ENCODE assay signal across 2 cellular contexts in the genomic region with DNA sequence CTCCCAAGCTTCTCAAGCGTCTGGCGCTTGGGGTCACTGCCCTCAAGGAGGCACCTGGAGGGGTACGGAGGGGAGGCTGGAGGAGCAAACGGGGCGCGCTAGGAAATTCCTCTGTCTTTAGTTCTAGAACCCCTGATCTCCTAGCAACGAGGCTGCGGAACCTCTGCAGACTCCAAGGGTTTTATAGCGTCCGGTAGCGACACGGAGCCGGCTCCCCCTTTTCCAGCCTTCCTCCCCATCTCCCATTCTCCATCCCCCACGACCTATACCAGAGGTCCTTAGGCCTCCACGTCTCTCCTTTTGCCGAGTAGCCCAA.
TF ChIP-seq lines count a peak whose summit lies in the region.

No MANE protein-coding gene starts in this region.

TF ChIP-seq in SK-N-SH, 30 proteins besides CTCF, POLR2A, EP300 and RAD21:
- no peak for TF ChIP-seq REST (IDR thresholded peaks at IDR 0.05; ENCODE audit: low read depth, low read length)
- TF ChIP-seq TAF1 (IDR thresholded peaks at IDR 0.05; ENCODE audit: borderline replicate concordance, low read depth, low read length), result no peak

TF ChIP-seq in SK-N-SH treated with all-trans-retinoic acid at 6 μM for 48 hours, 23 proteins besides CTCF, POLR2A, EP300 and RAD21:
- TF ChIP-seq TSHZ2 (CRISPR knock-in tag; IDR thresholded peaks at IDR 0.05) (no peak), ZFP3 (CRISPR knock-in tag; IDR thresholded peaks at IDR 0.05) (no peak), TCF4 (CRISPR knock-in tag; IDR thresholded peaks at IDR 0.05; ENCODE audit: borderline replicate concordance) (no peak), ZNF565 (CRISPR knock-in tag; conservative IDR thresholded peaks at IDR 0.05; ENCODE audit: low read depth) (no peak), ARNTL (CRISPR knock-in tag; IDR thresholded peaks at IDR 0.05; ENCODE audit: borderline replicate concordance, low read depth) (no peak), SNAI2 (CRISPR knock-in tag; IDR thresholded peaks at IDR 0.05) (no peak), ZFP30 (CRISPR knock-in tag; IDR thresholded peaks at IDR 0.05) (no peak), ZNF70 (CRISPR knock-in tag; IDR thresholded peaks at IDR 0.05) (no peak), ESRRG (CRISPR knock-in tag; IDR thresholded peaks at IDR 0.05) (no peak), PATZ1 (CRISPR knock-in tag; IDR thresholded peaks at IDR 0.05; ENCODE audit: borderline replicate concordance) (no peak), BACH2 (CRISPR knock-in tag; IDR thresholded peaks at IDR 0.05; ENCODE audit: borderline replicate concordance) (no peak), CSDC2 (CRISPR knock-in tag; IDR thresholded peaks at IDR 0.05) (no peak), PPARA (CRISPR knock-in tag; IDR thresholded peaks at IDR 0.05; ENCODE audit: borderline replicate concordance) (no peak), RARB (CRISPR knock-in tag; IDR thresholded peaks at IDR 0.05) (no peak), ISL1 (CRISPR knock-in tag; IDR thresholded peaks at IDR 0.05) (no peak), OSR1 (CRISPR knock-in tag; IDR thresholded peaks at IDR 0.05) (no peak), ZC3H10 (CRISPR knock-in tag; IDR thresholded peaks at IDR 0.05) (no peak), ZNF8 (CRISPR knock-in tag; IDR thresholded peaks at IDR 0.05) (no peak)
- TF ChIP-seq, protein P1, sequence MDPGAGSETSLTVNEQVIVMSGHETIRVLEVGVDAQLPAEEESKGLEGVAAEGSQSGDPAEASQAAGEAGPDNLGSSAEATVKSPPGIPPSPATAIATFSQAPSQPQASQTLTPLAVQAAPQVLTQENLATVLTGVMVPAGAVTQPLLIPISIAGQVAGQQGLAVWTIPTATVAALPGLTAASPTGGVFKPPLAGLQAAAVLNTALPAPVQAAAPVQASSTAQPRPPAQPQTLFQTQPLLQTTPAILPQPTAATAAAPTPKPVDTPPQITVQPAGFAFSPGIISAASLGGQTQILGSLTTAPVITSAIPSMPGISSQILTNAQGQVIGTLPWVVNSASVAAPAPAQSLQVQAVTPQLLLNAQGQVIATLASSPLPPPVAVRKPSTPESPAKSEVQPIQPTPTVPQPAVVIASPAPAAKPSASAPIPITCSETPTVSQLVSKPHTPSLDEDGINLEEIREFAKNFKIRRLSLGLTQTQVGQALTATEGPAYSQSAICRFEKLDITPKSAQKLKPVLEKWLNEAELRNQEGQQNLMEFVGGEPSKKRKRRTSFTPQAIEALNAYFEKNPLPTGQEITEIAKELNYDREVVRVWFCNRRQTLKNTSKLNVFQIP (CRISPR knock-in tag; IDR thresholded peaks at IDR 0.05; ENCODE audit: borderline replicate concordance, low read depth), result no peak
